ENCODE assay signal across 8 cellular contexts in genomic region chr6:118652051-118652699, GRCh38. TPM values are rescaled to one million over a fixed set of nuclear protein-coding genes. Genes with fewer than 3 reads are reported as not detected.
DNase-seq lines count a peak whose midpoint lies in the region; FAIRE-seq and TF ChIP-seq lines count a peak whose summit lies in the region.

No MANE protein-coding gene starts in this region.

- TF ChIP-seq CTCF in AG09309 (IDR thresholded peaks at IDR 0.05; ENCODE audit: control insufficient read depth, insufficient read depth, low read depth, low read length, missing control alignments) = no peak
- no peak for TF ChIP-seq CTCF in HL-60 (IDR thresholded peaks at IDR 0.05; ENCODE audit: insufficient read depth, low read length)
- TF ChIP-seq CTCF in bronchial epithelial cell (IDR thresholded peaks at IDR 0.05; ENCODE audit: insufficient read depth, low read length, severe bottlenecking) = no peak

- no peaks in the 10 kb centered on the region for H3K36me3 ChIP-seq in bronchial epithelial cell (ENCODE audit: control insufficient read depth, insufficient read depth, low read length)
- no peaks in the 10 kb centered on the region for H3K36me3 ChIP-seq in muscle layer of colon (ENCODE audit: insufficient read depth, low read length)

- no peaks in the 10 kb centered on the region for H3K9me3 ChIP-seq in muscle layer of colon (ENCODE audit: low read length)

- H3K27ac ChIP-seq in HL-60 (replicated peaks) (no peak overlapping the region), muscle layer of colon (ENCODE audit: low read depth, low read length) (peak overlapping the region; percentile 68)

- peak overlapping the region; percentile 54 for H3K9ac ChIP-seq in muscle layer of colon (ENCODE audit: low read length)

- DNase-seq in AG09309 (ENCODE audit: low read depth) (no peak), HL-60 (ENCODE audit: low read depth in 1 of 2, low spot score in 1 of 2) (no peak), bronchial epithelial cell (ENCODE audit: low read depth) (no peak), ecto neural progenitor cell (ENCODE audit: low spot score) (no peak), hepatic stellate cell (ENCODE audit: low spot score) (no peak), HPDE6-E6E7 (ENCODE audit: extremely low spot score) (no peak)
- DNase-seq in activated CD4-positive, CD25-positive, alpha-beta regulatory T cell (lab: John Stamatoyannopoulos, UW) = no peak

- H3K4me1 ChIP-seq in muscle layer of colon (ENCODE audit: insufficient read depth, low read length) = peaks cover 9% of the 10 kb centered on the region

- FAIRE-seq in bronchial epithelial cell (lab: Jason Lieb, UNC) = no peak

- peaks cover 35% of the 10 kb centered on the region for H3K27me3 ChIP-seq in HL-60 (ENCODE audit: insufficient read depth, poor library complexity, severe bottlenecking)
- no peaks in the 10 kb centered on the region for H3K27me3 ChIP-seq in bronchial epithelial cell (ENCODE audit: control insufficient read depth, insufficient read depth, low read length)
- no peaks in the 10 kb centered on the region for H3K27me3 ChIP-seq in muscle layer of colon (ENCODE audit: control insufficient read depth in 1 of 2, insufficient read depth in 2 of 2, low read length in 2 of 2)

- H3K4me3 ChIP-seq in AG09309 (ENCODE audit: control insufficient read depth, low read depth, low read length) (peak overlapping the region; percentile 64), HL-60 (replicated peaks; ENCODE audit: insufficient read depth, low read length) (peak overlapping the region; percentile 52), bronchial epithelial cell (ENCODE audit: low read depth, low read length) (peak overlapping the region; percentile 96), muscle layer of colon (ENCODE audit: low read depth in 1 of 2, low read length in 2 of 2) (peak overlapping the region; percentile 78 to 90)

RNA-seq across cellular contexts. Expression of gene CEP85L, which starts 0.8 kb away (rescaled TPM):
- 6.7 and 7.1 TPM in 2 replicates for total RNA-seq in bronchial epithelial cell
